In genomic region chr17:76368545-76368944, GRCh38 we compare ENCODE assay signal across 18 cellular contexts. TPM values are rescaled to one million over a fixed set of nuclear protein-coding genes. Genes with fewer than 3 reads are reported as not detected.
A peak's percentile ranks its signal among the peaks of the same experiment; 100 is the strongest.
DNase-seq lines count a peak whose midpoint lies in the region; ATAC-seq and TF ChIP-seq lines count a peak whose summit lies in the region.
"Had no signal": no experiment of that assay in that cellular context is flagged by ENCODE, and none has a peak within 500 bp of the region (broad histone marks: within the 10 kb centered on the region; RNA-seq: fewer than 3 reads in every experiment).

No MANE protein-coding gene starts in this region.

- no peak overlapping the region for H3K56ac ChIP-seq in mesendoderm (ENCODE audit: low read length)

- no peaks in the 10 kb centered on the region for H3K36me3 ChIP-seq in mesendoderm (ENCODE audit: control insufficient read depth, insufficient read depth, low read length)
- H3K36me3 ChIP-seq: esophagus muscularis mucosa, WERI-Rb-1 had no signal

- H3K27me3 ChIP-seq in mesendoderm (ENCODE audit: insufficient read depth, low read length, poor library complexity) = no peaks in the 10 kb centered on the region

- CTCF ChIA-PET in AG04449 (lab: Yijun Ruan, JAX) = interaction anchor here (0.7 to 13.3 kb wide), 7 partner anchors 8 to 71 kb away, joined by 3 to 186 read pairs (median 17); partner anchors contain the start of genes PRPSAP1 and SPHK1
- CTCF ChIA-PET in activated CD4-positive, alpha-beta T cell treated with anti-CD3 and anti-CD28 coated beads for 36 hours (lab: Charles Lee) = interaction anchor here (2.7 kb wide), 1 partner anchor 30 kb away, joined by 12 read pairs; no protein-coding TSS in a partner anchor

- no peak overlapping the region for H3K18ac ChIP-seq in mesendoderm (ENCODE audit: low read length)

- POLR2A ChIA-PET in AG04449 (lab: Yijun Ruan, JAX) = interaction anchor here (3.4 kb wide), 1 partner anchor 16 kb away, joined by 37 read pairs; the partner anchor contains the start of gene SPHK1
- POLR2A ChIA-PET in activated CD4-positive, alpha-beta T cell treated with anti-CD3 and anti-CD28 coated beads for 36 hours (lab: Charles Lee) = no interaction called here

- no peak overlapping the region for H3K4me2 ChIP-seq in mesendoderm (ENCODE audit: low read length)

- no peak overlapping the region for H3K9ac ChIP-seq in mesendoderm (ENCODE audit: low read length)

- H3K36me3 Mint-ChIP-seq in activated CD4-positive, alpha-beta T cell treated with anti-CD3 and anti-CD28 coated beads for 36 hours (ENCODE audit: low read depth) = no peaks in the 10 kb centered on the region
- H3K36me3 Mint-ChIP-seq: activated CD4-positive, alpha-beta memory T cell treated with anti-CD3 and anti-CD28 coated beads for 36 hours; memory B cell had no signal

- no peak overlapping the region for H2BK120ac ChIP-seq in mesendoderm (ENCODE audit: low read depth, low read length)

- TF ChIP-seq CTCF in AG04449 (IDR thresholded peaks at IDR 0.05; ENCODE audit: insufficient read depth, low read length, missing control alignments) (peak; percentile 6), fibroblast of villous mesenchyme (IDR thresholded peaks at IDR 0.05; ENCODE audit: insufficient read depth, low read depth, low read length) (no peak)

- H3K27ac Mint-ChIP-seq in activated CD4-positive, alpha-beta T cell treated with anti-CD3 and anti-CD28 coated beads for 36 hours = no peak overlapping the region
- H3K27ac Mint-ChIP-seq: activated CD4-positive, alpha-beta memory T cell treated with anti-CD3 and anti-CD28 coated beads for 36 hours; activated T-cell treated with anti-CD3 and anti-CD28 coated beads, Interleukin-2, amount 50 U/mL, for 72 hours; memory B cell had no signal

- no peak overlapping the region for H3K27ac ChIP-seq in mesendoderm (ENCODE audit: low read depth, low read length)
- H3K27ac ChIP-seq: esophagus muscularis mucosa, WERI-Rb-1 had no signal

- H2AK5ac ChIP-seq in mesendoderm (ENCODE audit: low read length) = no peak overlapping the region

- H3K4me1 ChIP-seq in mesendoderm (ENCODE audit: control insufficient read depth, low read depth, low read length) = no peaks in the 10 kb centered on the region

- WGBS in mesendoderm (ENCODE audit: extremely low coverage, insufficient coverage, low lambda C conversion rate) = no CpG with 5 or more reads among the region's 11 CpGs

- no peak overlapping the region for H4K5ac ChIP-seq in mesendoderm (ENCODE audit: low read length)

- no peaks in the 10 kb centered on the region for H3K79me1 ChIP-seq in mesendoderm (ENCODE audit: low read length)

- H2BK15ac ChIP-seq in mesendoderm (replicated peaks; ENCODE audit: low read depth) = no peak overlapping the region

- H3K4me3 ChIP-seq in AG04449 (ENCODE audit: low read depth, low read length) (peak overlapping the region; percentile 6), fibroblast of villous mesenchyme (ENCODE audit: low read depth, low read length) (peak overlapping the region; percentile 30), mesendoderm (ENCODE audit: low read length) (no peak overlapping the region)
- H3K4me3 ChIP-seq: esophagus muscularis mucosa had no signal

- intact Hi-C loops in activated CD4-positive, alpha-beta T cell treated with anti-CD3 and anti-CD28 coated beads for 36 hours (cut with DNase I, micrococcal nuclease) = no loop called here

- H3K9me3 Mint-ChIP-seq in activated CD4-positive, alpha-beta T cell treated with anti-CD3 and anti-CD28 coated beads for 36 hours (ENCODE audit: low read depth) = no peaks in the 10 kb centered on the region
- H3K9me3 Mint-ChIP-seq: activated CD4-positive, alpha-beta memory T cell treated with anti-CD3 and anti-CD28 coated beads for 36 hours; activated T-cell treated with anti-CD3 and anti-CD28 coated beads, Interleukin-2, amount 50 U/mL, for 72 hours; memory B cell; neural crest cell had no signal

- peaks cover 4% of the 10 kb centered on the region for H3K4me1 Mint-ChIP-seq in activated CD4-positive, alpha-beta T cell treated with anti-CD3 and anti-CD28 coated beads for 36 hours
- H3K4me1 Mint-ChIP-seq: memory B cell had no signal

- H3K79me2 ChIP-seq in mesendoderm (ENCODE audit: control insufficient read depth, insufficient read depth, low read length) = no peaks in the 10 kb centered on the region

- ATAC-seq in GM19455 (IDR thresholded peaks at IDR 0.05; ENCODE audit: unreplicated experiment) = no peak
- ATAC-seq in activated CD4-positive, alpha-beta T cell treated with anti-CD3 and anti-CD28 coated beads for 36 hours = no peak
- ATAC-seq: activated T-cell treated with anti-CD3 and anti-CD28 coated beads, Interleukin-2, amount 50 U/mL, for 72 hours had no signal

- H2BK5ac ChIP-seq in mesendoderm (ENCODE audit: low read length) = no peak overlapping the region

- H3K27me3 Mint-ChIP-seq in activated CD4-positive, alpha-beta T cell treated with anti-CD3 and anti-CD28 coated beads for 36 hours = no peaks in the 10 kb centered on the region
- H3K27me3 Mint-ChIP-seq: activated CD4-positive, alpha-beta memory T cell treated with anti-CD3 and anti-CD28 coated beads for 36 hours had no signal

- no peak overlapping the region for H4K8ac ChIP-seq in mesendoderm (ENCODE audit: low read depth, low read length)

- no peak overlapping the region for H3K23ac ChIP-seq in mesendoderm (ENCODE audit: low read length)

- H3K4me3 Mint-ChIP-seq in activated CD4-positive, alpha-beta T cell treated with anti-CD3 and anti-CD28 coated beads for 36 hours = no peak overlapping the region
- H3K4me3 Mint-ChIP-seq: activated CD4-positive, alpha-beta memory T cell treated with anti-CD3 and anti-CD28 coated beads for 36 hours; activated T-cell treated with anti-CD3 and anti-CD28 coated beads, Interleukin-2, amount 50 U/mL, for 72 hours; memory B cell had no signal

- no peak overlapping the region for H3K4ac ChIP-seq in mesendoderm (ENCODE audit: low read depth, low read length)

- no peak for DNase-seq in AG04449 (ENCODE audit: low read depth, low spot score)
- DNase-seq in EL = peak; percentile 75
- DNase-seq in fibroblast of villous mesenchyme (ENCODE audit: low read depth) = peak; percentile 61
- DNase-seq in mesendoderm = no peak
- no peak for DNase-seq in glomerular visceral epithelial cell (ENCODE audit: extremely low spot score)
- no peak for DNase-seq in activated CD4-positive, alpha-beta T cell treated with anti-CD3 and anti-CD28 coated beads for 36 hours
- DNase-seq: activated CD4-positive, alpha-beta memory T cell treated with anti-CD3 and anti-CD28 coated beads for 36 hours; activated T-cell treated with anti-CD3 and anti-CD28 coated beads, Interleukin-2, amount 50 U/mL, for 72 hours; COR-L47; GF-D8; NCI-H146; T-helper 1 cell; WERI-Rb-1 had no signal

TF ChIP-seq in PFSK-1, 5 proteins besides CTCF, POLR2A, EP300 and RAD21:
- TF ChIP-seq SIN3A (IDR thresholded peaks at IDR 0.05; ENCODE audit: borderline replicate concordance, insufficient read depth, low read length) (no peak), TAF1 (IDR thresholded peaks at IDR 0.05; ENCODE audit: borderline replicate concordance, insufficient read depth, low read length) (no peak), FOXP2 (optimal IDR thresholded peaks at IDR 0.05; ENCODE audit: borderline replicate concordance, extremely low read depth, extremely low read length, insufficient read depth) (peak; percentile 42), POLR2AphosphoS5 (IDR thresholded peaks at IDR 0.05; ENCODE audit: low read depth, low read length) (no peak)
- TF ChIP-seq, protein P1, sequence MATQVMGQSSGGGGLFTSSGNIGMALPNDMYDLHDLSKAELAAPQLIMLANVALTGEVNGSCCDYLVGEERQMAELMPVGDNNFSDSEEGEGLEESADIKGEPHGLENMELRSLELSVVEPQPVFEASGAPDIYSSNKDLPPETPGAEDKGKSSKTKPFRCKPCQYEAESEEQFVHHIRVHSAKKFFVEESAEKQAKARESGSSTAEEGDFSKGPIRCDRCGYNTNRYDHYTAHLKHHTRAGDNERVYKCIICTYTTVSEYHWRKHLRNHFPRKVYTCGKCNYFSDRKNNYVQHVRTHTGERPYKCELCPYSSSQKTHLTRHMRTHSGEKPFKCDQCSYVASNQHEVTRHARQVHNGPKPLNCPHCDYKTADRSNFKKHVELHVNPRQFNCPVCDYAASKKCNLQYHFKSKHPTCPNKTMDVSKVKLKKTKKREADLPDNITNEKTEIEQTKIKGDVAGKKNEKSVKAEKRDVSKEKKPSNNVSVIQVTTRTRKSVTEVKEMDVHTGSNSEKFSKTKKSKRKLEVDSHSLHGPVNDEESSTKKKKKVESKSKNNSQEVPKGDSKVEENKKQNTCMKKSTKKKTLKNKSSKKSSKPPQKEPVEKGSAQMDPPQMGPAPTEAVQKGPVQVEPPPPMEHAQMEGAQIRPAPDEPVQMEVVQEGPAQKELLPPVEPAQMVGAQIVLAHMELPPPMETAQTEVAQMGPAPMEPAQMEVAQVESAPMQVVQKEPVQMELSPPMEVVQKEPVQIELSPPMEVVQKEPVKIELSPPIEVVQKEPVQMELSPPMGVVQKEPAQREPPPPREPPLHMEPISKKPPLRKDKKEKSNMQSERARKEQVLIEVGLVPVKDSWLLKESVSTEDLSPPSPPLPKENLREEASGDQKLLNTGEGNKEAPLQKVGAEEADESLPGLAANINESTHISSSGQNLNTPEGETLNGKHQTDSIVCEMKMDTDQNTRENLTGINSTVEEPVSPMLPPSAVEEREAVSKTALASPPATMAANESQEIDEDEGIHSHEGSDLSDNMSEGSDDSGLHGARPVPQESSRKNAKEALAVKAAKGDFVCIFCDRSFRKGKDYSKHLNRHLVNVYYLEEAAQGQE (IDR thresholded peaks at IDR 0.05; ENCODE audit: insufficient read depth in 1 of 2, low read depth in 2 of 2, low read length in 2 of 2) = peak; percentile 19 to 41; a peak in 1 of 4 replicates
TF ChIP-seq in PFSK-1: peak in this region for 2.

RNA-seq across cellular contexts. Expression of gene PRPSAP1, which starts 14.8 kb away (rescaled TPM):
- polyA plus RNA-seq in PFSK-1 (2012; ENCODE audit: insufficient read length, low read depth) = 134 TPM
- total RNA-seq in fibroblast of villous mesenchyme = 48.8 and 55.1 TPM in 2 replicates
- polyA plus RNA-seq in mesendoderm (2013, experiment 1 of 2) = 23.1 TPM
- polyA plus RNA-seq in mesendoderm (2013, experiment 2 of 2) = 22.2 TPM
- 10 to 100 TPM; 26.7 to 34.9 TPM for total RNA-seq in activated CD4-positive, alpha-beta T cell treated with anti-CD3 and anti-CD28 coated beads for 36 hours

RNA-seq across cellular contexts. Expression of gene SPHK1, which starts 15.9 kb away (rescaled TPM):
- 144 TPM for polyA plus RNA-seq in PFSK-1 (2012; ENCODE audit: insufficient read length, low read depth)
- 47.5 and 121 TPM in 2 replicates for total RNA-seq in fibroblast of villous mesenchyme
- polyA plus RNA-seq in mesendoderm (2013, experiment 1 of 2) = 0.44 TPM
- 0.35 TPM for polyA plus RNA-seq in mesendoderm (2013, experiment 2 of 2)
- 10 to 100 TPM in 1 of 2 experiments, 1 to 10 TPM in 1; 7.4 to 11.7 TPM for total RNA-seq in activated CD4-positive, alpha-beta T cell treated with anti-CD3 and anti-CD28 coated beads for 36 hours

Comparison
In these comparisons a context has a peak if more than half of its experiments do, and no peak if none do; other contexts are left out.
1. DNase-seq: peak in EL (single experiment) and fibroblast of villous mesenchyme (single experiment); none in AG04449 (single experiment), mesendoderm (single experiment), glomerular visceral epithelial cell (single experiment) and activated CD4-positive, alpha-beta T cell treated with anti-CD3 and anti-CD28 coated beads for 36 hours (single experiment).